ENCODE assay signal across 22 cellular contexts in genomic region chr3:94686208-94686607, GRCh38.
"Had no signal": no experiment of that assay in that cellular context is flagged by ENCODE, and none has a peak within 500 bp of the region (broad histone marks: within the 10 kb centered on the region; RNA-seq: fewer than 3 reads in every experiment).

No MANE protein-coding gene starts in this region.

- DNase-seq: colonic mucosa; cortex of kidney; effector CD8-positive, alpha-beta T cell; effector memory CD8-positive, alpha-beta T cell; endodermal cell; foreskin keratinocyte; heart left ventricle; hypothalamus; left cardiac atrium; left lung; left ventricle myocardium superior; lower lobe of right lung; mesenchymal stem cell; mucosa of descending colon; naive B cell had no signal

- H3K4me3 ChIP-seq: colonic mucosa, esophagus muscularis mucosa, gastroesophageal sphincter, heart left ventricle, hepatocyte, left lung, lower lobe of right lung, mucosa of descending colon had no signal

- FAIRE-seq: endometrium, frontal cortex, islet of Langerhans, keratinocyte had no signal

- H3K36me3 ChIP-seq: colonic mucosa, esophagus muscularis mucosa, gastroesophageal sphincter, heart left ventricle, left lung, lower lobe of right lung had no signal

- H3K27me3 ChIP-seq: colonic mucosa, esophagus muscularis mucosa, foreskin keratinocyte, gastroesophageal sphincter, heart left ventricle, hepatocyte, left lung had no signal
